In genomic region chr3:173045770-173046382, GRCh38 we compare ENCODE assay signal across 11 cellular contexts.
DNase-seq lines count a peak whose midpoint lies in the region; TF ChIP-seq lines count a peak whose summit lies in the region.
"Had no signal": no experiment of that assay in that cellular context is flagged by ENCODE, and none has a peak within 500 bp of the region (broad histone marks: within the 10 kb centered on the region; RNA-seq: fewer than 3 reads in every experiment).

No MANE protein-coding gene starts in this region.

- no peak overlapping the region for H3K27ac ChIP-seq in mesenchymal stem cell (ENCODE audit: low read length, poor library complexity, severe bottlenecking)

- no peak overlapping the region for H3K4ac ChIP-seq in mesenchymal stem cell (ENCODE audit: low read depth in 1 of 2, low read length in 2 of 2)

- no peaks in the 10 kb centered on the region for H3K4me1 ChIP-seq in mesenchymal stem cell (ENCODE audit: control insufficient read depth, insufficient read depth, low read depth, low read length)

- H2BK5ac ChIP-seq in mesenchymal stem cell (ENCODE audit: low read depth, low read length, poor library complexity, severe bottlenecking): no peak overlapping the region

- no peak overlapping the region for H3K4me3 Mint-ChIP-seq in activated naive CD8-positive, alpha-beta T cell treated with anti-CD3 and anti-CD28 coated beads for 36 hours

- no peak overlapping the region for H3K14ac ChIP-seq in mesenchymal stem cell (ENCODE audit: low read length in 2 of 2)

- DNase-seq in DMS53 (lab: John Stamatoyannopoulos, UW) (peak; percentile 25), LHCN-M2 (ENCODE audit: low read depth) (peak; percentile 2), cardiac fibroblast (ENCODE audit: low read depth in 2 of 2) (peak; percentile 32 to 41), mesenchymal stem cell (peak; percentile 14), mesenteric fat pad (ENCODE audit: low spot score) (no peak), MV-4-11 (lab: John Stamatoyannopoulos, UW) (no peak)
- DNase-seq in activated naive CD8-positive, alpha-beta T cell treated with anti-CD3 and anti-CD28 coated beads for 36 hours: no peak
- DNase-seq in stimulated activated CD4-positive, alpha-beta T cell treated with anti-CD3 and anti-CD28 coated beads, Interleukin-12 subunit alpha, Interleukin-12 subunit beta, amount 100 ng/mL, for 4 hours: no peak
- DNase-seq: activated T-cell treated with anti-CD3 and anti-CD28 coated beads for 4 hours; NCI-H2029 treated with DMSO at 0.1 percent for 48 hours; stimulated activated naive CD8-positive, alpha-beta T cell treated with anti-CD3 and anti-CD28 coated beads, Interleukin-15, Interleukin-2, amounts not matched to agents 100 U/mL and 50 U/mL, for 24 hours had no signal

- no peaks in the 10 kb centered on the region for H3K9me3 ChIP-seq in mesenchymal stem cell (ENCODE audit: control insufficient read depth, low read length)

- H3K18ac ChIP-seq in mesenchymal stem cell (ENCODE audit: low read depth in 1 of 2, low read length in 2 of 2): no peak overlapping the region

- no peak overlapping the region for H3K23ac ChIP-seq in mesenchymal stem cell (ENCODE audit: low read length in 2 of 2)

- no peaks in the 10 kb centered on the region for H3K79me1 ChIP-seq in mesenchymal stem cell (replicated peaks; ENCODE audit: low read length, poor library complexity, severe bottlenecking)

- no peak overlapping the region for H2AFZ ChIP-seq in mesenchymal stem cell (ENCODE audit: low read depth, low read length)

- peaks cover 0 to 4% of the 10 kb centered on the region in 2 experiments for H3K27me3 ChIP-seq in mesenchymal stem cell (ENCODE audit: control insufficient read depth in 1 of 2, insufficient read depth in 1 of 2, low read length in 2 of 2)

- H3K36me3 ChIP-seq in mesenchymal stem cell (ENCODE audit: control insufficient read depth in 1 of 2, insufficient read depth in 2 of 2, low read depth in 1 of 2, low read length in 2 of 2): no peaks in the 10 kb centered on the region

- no peaks in the 10 kb centered on the region for H3K4me1 Mint-ChIP-seq in activated naive CD8-positive, alpha-beta T cell treated with anti-CD3 and anti-CD28 coated beads for 36 hours

- H3K9ac ChIP-seq in mesenchymal stem cell (ENCODE audit: low read length): no peak overlapping the region

- H3K4me3 ChIP-seq in cardiac fibroblast (replicated peaks in 1 of 2; ENCODE audit: low read depth in 2 of 2, low read length in 2 of 2) (no peak overlapping the region), mesenchymal stem cell (ENCODE audit: insufficient read depth in 1 of 2, low read depth in 1 of 2, low read length in 2 of 2) (no peak overlapping the region)

- no peak overlapping the region for H3K27ac Mint-ChIP-seq in activated naive CD8-positive, alpha-beta T cell treated with anti-CD3 and anti-CD28 coated beads for 36 hours

- no peak overlapping the region for H3K4me2 ChIP-seq in mesenchymal stem cell (ENCODE audit: low read length, poor library complexity, severe bottlenecking)

- H4K91ac ChIP-seq in mesenchymal stem cell (ENCODE audit: low read length): no peak overlapping the region

- no peak overlapping the region for H2BK12ac ChIP-seq in mesenchymal stem cell (ENCODE audit: low read length in 2 of 2)

- no peak overlapping the region for H2BK15ac ChIP-seq in mesenchymal stem cell (ENCODE audit: low read depth, poor library complexity, severe bottlenecking)

- H3K36me3 Mint-ChIP-seq in activated naive CD8-positive, alpha-beta T cell treated with anti-CD3 and anti-CD28 coated beads for 36 hours: no peaks in the 10 kb centered on the region

- no peaks in the 10 kb centered on the region for H3K9me3 Mint-ChIP-seq in activated naive CD8-positive, alpha-beta T cell treated with anti-CD3 and anti-CD28 coated beads for 36 hours

- WGBS in mesenchymal stem cell: 91% methylated on average over 1 of the region's 2 CpGs

- H3K27me3 Mint-ChIP-seq in activated naive CD8-positive, alpha-beta T cell treated with anti-CD3 and anti-CD28 coated beads for 36 hours: no peaks in the 10 kb centered on the region

- no peak overlapping the region for H2AK5ac ChIP-seq in mesenchymal stem cell (ENCODE audit: low read length, severe bottlenecking)

- no peak overlapping the region for H2BK120ac ChIP-seq in mesenchymal stem cell (ENCODE audit: low read depth, low read length)

- TF ChIP-seq CTCF in cardiac fibroblast (IDR thresholded peaks at IDR 0.05; ENCODE audit: low read depth, low read length): peak; percentile 19

- no peak overlapping the region for H4K8ac ChIP-seq in mesenchymal stem cell (ENCODE audit: low read length)

Comparison
In these comparisons a context has a peak if more than half of its experiments do, and no peak if none do; other contexts are left out.
1. DNase-seq: peak in DMS53 (single experiment), LHCN-M2 (single experiment), cardiac fibroblast (2 of 2) and mesenchymal stem cell (single experiment); none in activated naive CD8-positive, alpha-beta T cell treated with anti-CD3 and anti-CD28 coated beads for 36 hours (single experiment), stimulated activated CD4-positive, alpha-beta T cell treated with anti-CD3 and anti-CD28 coated beads, Interleukin-12 subunit alpha, Interleukin-12 subunit beta, amount 100 ng/mL, for 4 hours (single experiment), mesenteric fat pad (single experiment) and MV-4-11 (single experiment).